ENCODE assay signal across 9 cellular contexts in the genomic region with DNA sequence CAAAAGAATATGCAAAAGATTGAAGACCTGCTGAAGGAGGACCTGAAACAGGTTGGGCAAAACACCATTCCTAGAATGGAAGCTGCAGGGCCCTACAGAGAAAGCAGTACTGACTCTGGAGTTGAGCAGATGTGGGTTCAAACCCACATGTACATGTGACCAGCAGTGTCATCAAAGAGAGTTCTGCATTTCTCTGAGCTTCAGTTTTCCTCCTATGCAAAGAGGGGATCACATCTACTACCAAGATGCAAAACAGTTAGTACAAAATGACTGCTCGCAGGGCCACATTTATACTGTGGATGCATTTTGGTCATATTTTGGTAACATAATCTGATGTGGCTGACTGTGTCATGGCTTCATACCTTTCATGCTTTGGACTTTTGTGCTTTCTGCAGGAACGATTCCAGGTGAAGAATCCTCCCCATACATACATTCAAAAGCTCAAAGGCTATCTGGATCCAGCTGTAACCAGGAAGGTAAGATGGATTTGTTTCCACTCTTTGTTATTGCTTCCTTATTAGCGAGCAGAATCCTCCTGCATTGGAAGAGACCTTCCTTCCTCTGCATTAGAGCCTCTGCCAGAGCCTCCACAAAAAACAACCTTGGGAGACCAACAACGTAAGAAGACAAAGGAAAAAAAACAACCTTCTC.
DNase-seq lines count a peak whose midpoint lies in the region; ATAC-seq and TF ChIP-seq lines count a peak whose summit lies in the region.
"Had no signal": no experiment of that assay in that cellular context is flagged by ENCODE, and none has a peak within 500 bp of the region (broad histone marks: within the 10 kb centered on the region; RNA-seq: fewer than 3 reads in every experiment).

No MANE protein-coding gene starts in this region.

- no peaks in the 10 kb centered on the region for H3K9me3 ChIP-seq in HUES64 (ENCODE audit: insufficient read depth, low read depth, low read length)
- no peaks in the 10 kb centered on the region for H3K9me3 ChIP-seq in mesenchymal stem cell (ENCODE audit: control insufficient read depth, low read length)
- no peaks in the 10 kb centered on the region for H3K9me3 ChIP-seq in thoracic aorta

- no peak overlapping the region for H3K4me2 ChIP-seq in mesenchymal stem cell (ENCODE audit: low read length, poor library complexity, severe bottlenecking)

- no peak overlapping the region for H3K4me3 Mint-ChIP-seq in CD14-positive monocyte
- H3K4me3 Mint-ChIP-seq in Calu3 (ENCODE audit: low read depth, unreplicated experiment), result no peak overlapping the region
- H3K4me3 Mint-ChIP-seq: activated naive CD8-positive, alpha-beta T cell treated with anti-CD3 and anti-CD28 coated beads, Interleukin-2, amount 50 U/mL, for 24 hours had no signal

- no peaks in the 10 kb centered on the region for H3K27me3 ChIP-seq in HUES64 (ENCODE audit: insufficient read depth, low read length)
- H3K27me3 ChIP-seq in mesenchymal stem cell (ENCODE audit: control insufficient read depth in 1 of 2, insufficient read depth in 1 of 2, low read length in 2 of 2), result no peaks in the 10 kb centered on the region
- H3K27me3 ChIP-seq in thoracic aorta (replicated peaks; ENCODE audit: insufficient read depth), result no peaks in the 10 kb centered on the region

- peak overlapping the region in 1 of 2 experiments; percentile 56 for H2BK12ac ChIP-seq in mesenchymal stem cell (ENCODE audit: low read length in 2 of 2)

- no peak overlapping the region for H2BK5ac ChIP-seq in mesenchymal stem cell (ENCODE audit: low read depth, low read length, poor library complexity, severe bottlenecking)

- H3K27me3 Mint-ChIP-seq in CD14-positive monocyte (ENCODE audit: low read depth in 3 of 3) (no peaks in the 10 kb centered on the region), Calu3 (ENCODE audit: unreplicated experiment) (no peaks in the 10 kb centered on the region)

- no peak overlapping the region for H3K4ac ChIP-seq in mesenchymal stem cell (ENCODE audit: low read depth in 1 of 2, low read length in 2 of 2)

- H3K4me1 Mint-ChIP-seq in CD14-positive monocyte (peaks cover under 1% of the 10 kb centered on the region), Calu3 (ENCODE audit: low read depth, unreplicated experiment) (peaks cover 8% of the 10 kb centered on the region)
- H3K4me1 Mint-ChIP-seq: activated naive CD8-positive, alpha-beta T cell treated with anti-CD3 and anti-CD28 coated beads, Interleukin-2, amount 50 U/mL, for 24 hours had no signal

- BruUV-seq in Calu3 (replicated peaks; lab: Mats Ljungman, UMichigan), result no TSS peak

- no peak for DNase-seq in mesenchymal stem cell
- no peak for DNase-seq in thoracic aorta (ENCODE audit: low spot score)
- DNase-seq in activated gamma-delta T cell treated with Interleukin-2 at 50 U/mL for 16 hours, result no peak
- no peak for DNase-seq in CD14-positive monocyte (ENCODE audit: low spot score)
- no peak for DNase-seq in Calu3
- DNase-seq: activated naive CD8-positive, alpha-beta T cell treated with anti-CD3 and anti-CD28 coated beads, Interleukin-2, amount 50 U/mL, for 24 hours; NCI-H187 had no signal

- peak overlapping the region; percentile 45 for H4K91ac ChIP-seq in mesenchymal stem cell (ENCODE audit: low read length)

- no peak overlapping the region for H2BK120ac ChIP-seq in mesenchymal stem cell (ENCODE audit: low read depth, low read length)

- no peak overlapping the region for H3K27ac Mint-ChIP-seq in CD14-positive monocyte
- no peak overlapping the region for H3K27ac Mint-ChIP-seq in Calu3 (ENCODE audit: unreplicated experiment)
- H3K27ac Mint-ChIP-seq: activated naive CD8-positive, alpha-beta T cell treated with anti-CD3 and anti-CD28 coated beads, Interleukin-2, amount 50 U/mL, for 24 hours had no signal

- H3K9me3 Mint-ChIP-seq in CD14-positive monocyte, result no peaks in the 10 kb centered on the region
- no peaks in the 10 kb centered on the region for H3K9me3 Mint-ChIP-seq in Calu3 (ENCODE audit: low read depth, unreplicated experiment)
- H3K9me3 Mint-ChIP-seq: activated naive CD8-positive, alpha-beta T cell treated with anti-CD3 and anti-CD28 coated beads, Interleukin-2, amount 50 U/mL, for 24 hours had no signal

- H3K23ac ChIP-seq in mesenchymal stem cell (ENCODE audit: low read length in 2 of 2), result no peak overlapping the region

- intact Hi-C loops in CD14-positive monocyte (cut with micrococcal nuclease), result no loop called here
- intact Hi-C loops in Calu3 (cut with micrococcal nuclease; ENCODE audit: unreplicated experiment), result no loop called here

- H3K18ac ChIP-seq in mesenchymal stem cell (ENCODE audit: low read depth in 1 of 2, low read length in 2 of 2), result peak overlapping the region in 1 of 2 experiments; percentile 41

- H3K27ac ChIP-seq in HUES64 (ENCODE audit: low read depth, low read length), result peak overlapping the region; percentile 58
- H3K27ac ChIP-seq in angular gyrus (ENCODE audit: low read depth, low read length), result peak overlapping the region; percentile 80
- peak overlapping the region; percentile 98 for H3K27ac ChIP-seq in mesenchymal stem cell (ENCODE audit: low read length, poor library complexity, severe bottlenecking)
- H3K27ac ChIP-seq in thoracic aorta, result peak overlapping the region; percentile 78 to 81

- H2AK5ac ChIP-seq in mesenchymal stem cell (ENCODE audit: low read length, severe bottlenecking), result peak overlapping the region; percentile 43

- H3K36me3 ChIP-seq in HUES64 (ENCODE audit: insufficient read depth, low read length), result 0 out of 2 replicates have a peak, but pooled peaks cover 8% of the 10 kb centered on the region
- peaks cover 0 to 16% of the 10 kb centered on the region in 2 experiments for H3K36me3 ChIP-seq in mesenchymal stem cell (ENCODE audit: control insufficient read depth in 1 of 2, insufficient read depth in 2 of 2, low read depth in 1 of 2, low read length in 2 of 2)
- no peaks in the 10 kb centered on the region for H3K36me3 ChIP-seq in thoracic aorta

- H3K4me3 ChIP-seq in HUES64 (ENCODE audit: low read length) (no peak overlapping the region), mesenchymal stem cell (ENCODE audit: insufficient read depth in 1 of 2, low read depth in 1 of 2, low read length in 2 of 2) (peak overlapping the region in 1 of 2 experiments; percentile 4), thoracic aorta (no peak overlapping the region)

- no peak overlapping the region for H3K14ac ChIP-seq in mesenchymal stem cell (ENCODE audit: low read length in 2 of 2)

- H3K4me1 ChIP-seq in HUES64 (ENCODE audit: insufficient read depth, low read length) (peaks cover 25% of the 10 kb centered on the region), mesenchymal stem cell (ENCODE audit: control insufficient read depth, insufficient read depth, low read depth, low read length) (peaks cover 9% of the 10 kb centered on the region), thoracic aorta (ENCODE audit: control insufficient read depth in 1 of 2, low read depth in 2 of 2) (peaks cover 6 to 34% of the 10 kb centered on the region in 2 donors)

- H2BK15ac ChIP-seq in mesenchymal stem cell (ENCODE audit: low read depth, poor library complexity, severe bottlenecking), result no peak overlapping the region

- WGBS in HUES64, result 84% methylated on average over 4 of the region's 4 CpGs
- 57% methylated on average over 2 of the region's 4 CpGs for WGBS in mesenchymal stem cell

- TF ChIP-seq CTCF in thoracic aorta (IDR thresholded peaks at IDR 0.05) (no peak), CD14-positive monocyte (IDR thresholded peaks at IDR 0.05) (no peak), Calu3 (IDR thresholded peaks at IDR 0.05; ENCODE audit: unreplicated experiment) (no peak)

- no peaks in the 10 kb centered on the region for H3K36me3 Mint-ChIP-seq in CD14-positive monocyte
- peaks cover 9% of the 10 kb centered on the region for H3K36me3 Mint-ChIP-seq in Calu3 (ENCODE audit: insufficient read depth, unreplicated experiment)

- CTCF ChIA-PET in Calu3 (lab: Charles Lee), result no interaction called here

- ATAC-seq in thoracic aorta (ENCODE audit: insufficient number of reproducible peaks, low FRiP score, low read depth), result no peak
- ATAC-seq: activated naive CD8-positive, alpha-beta T cell treated with anti-CD3 and anti-CD28 coated beads, Interleukin-2, amount 50 U/mL, for 24 hours had no signal

- H3K9ac ChIP-seq in HUES64 (ENCODE audit: low read depth, low read length) (no peak overlapping the region), mesenchymal stem cell (ENCODE audit: low read length) (peak overlapping the region; percentile 52)

- H3K79me1 ChIP-seq in mesenchymal stem cell (replicated peaks; ENCODE audit: low read length, poor library complexity, severe bottlenecking), result peaks cover 23% of the 10 kb centered on the region

- no peak overlapping the region for H2AFZ ChIP-seq in mesenchymal stem cell (ENCODE audit: low read depth, low read length)

- no peak overlapping the region for H4K8ac ChIP-seq in mesenchymal stem cell (ENCODE audit: low read length)
